ENCODE assay signal across 29 cellular contexts in genomic region chr15:84762840-84763572, GRCh38. TPM values are rescaled to one million over a fixed set of nuclear protein-coding genes. Genes with fewer than 3 reads are reported as not detected.
A peak's percentile ranks its signal among the peaks of the same experiment; 100 is the strongest.
DNase-seq lines count a peak whose midpoint lies in the region; ATAC-seq and TF ChIP-seq lines count a peak whose summit lies in the region.
"Had no signal": no experiment of that assay in that cellular context is flagged by ENCODE, and none has a peak within 500 bp of the region (broad histone marks: within the 10 kb centered on the region; RNA-seq: fewer than 3 reads in every experiment).

No MANE protein-coding gene starts in this region.

- no peak overlapping the region for H3K4me3 Mint-ChIP-seq in natural killer cell
- H3K4me3 Mint-ChIP-seq: activated CD8-positive, alpha-beta T cell treated with anti-CD3 and anti-CD28 coated beads, Interleukin-2, amount 10 ng/mL, durations not matched to agents 7 days and 5 days; activated naive CD4-positive, alpha-beta T cell treated with anti-CD3 and anti-CD28 coated beads, Interleukin-2, amount 50 U/mL, for 24 hours; CD8-positive, alpha-beta memory T cell; type B pancreatic cell had no signal

- no peak for ATAC-seq in heart left ventricle
- peak; percentile 27 for ATAC-seq in mucosa of descending colon
- ATAC-seq in HG03457 (IDR thresholded peaks at IDR 0.05; ENCODE audit: unreplicated experiment): no peak
- no peak for ATAC-seq in natural killer cell
- ATAC-seq: activated CD8-positive, alpha-beta T cell treated with anti-CD3 and anti-CD28 coated beads, Interleukin-2, amount 10 ng/mL, durations not matched to agents 7 days and 5 days; left ventricle myocardium superior had no signal

- TF ChIP-seq CTCF in cardiac muscle cell (IDR thresholded peaks at IDR 0.05; ENCODE audit: low read depth, low read length) (no peak), heart left ventricle (IDR thresholded peaks at IDR 0.05) (no peak), mucosa of descending colon (IDR thresholded peaks at IDR 0.05) (no peak), natural killer cell (IDR thresholded peaks at IDR 0.05) (no peak)

- H3K4me1 ChIP-seq in cardiac muscle cell (ENCODE audit: low read depth) (peaks cover 11% of the 10 kb centered on the region), heart left ventricle (peaks cover 8 to 73% (median 57%) of the 10 kb centered on the region in 12 donors), mucosa of descending colon (ENCODE audit: low read depth) (peaks cover 46% of the 10 kb centered on the region)
- H3K4me1 ChIP-seq: SJCRH30 had no signal

- no peaks in the 10 kb centered on the region for H3K9me3 Mint-ChIP-seq in natural killer cell
- H3K9me3 Mint-ChIP-seq: activated naive CD4-positive, alpha-beta T cell treated with anti-CD3 and anti-CD28 coated beads, Interleukin-2, amount 50 U/mL, for 24 hours; CD8-positive, alpha-beta memory T cell; type B pancreatic cell had no signal

- H3K4me1 Mint-ChIP-seq in natural killer cell: peaks cover 5 to 25% of the 10 kb centered on the region in 2 donors

- H3K36me3 ChIP-seq in cardiac muscle cell (peaks cover 11% of the 10 kb centered on the region), heart left ventricle (peaks cover 0 to 35% (median 30%) of the 10 kb centered on the region in 9 donors), mucosa of descending colon (ENCODE audit: low read depth) (no peaks in the 10 kb centered on the region)
- H3K36me3 ChIP-seq: colonic mucosa had no signal

- H3K27ac Mint-ChIP-seq in natural killer cell: no peak overlapping the region
- H3K27ac Mint-ChIP-seq: activated CD8-positive, alpha-beta T cell treated with anti-CD3 and anti-CD28 coated beads, Interleukin-2, amount 10 ng/mL, durations not matched to agents 7 days and 5 days; activated naive CD4-positive, alpha-beta T cell treated with anti-CD3 and anti-CD28 coated beads, Interleukin-2, amount 50 U/mL, for 24 hours; progenitor cell of endocrine pancreas had no signal

- H3K9me3 ChIP-seq in cardiac muscle cell (ENCODE audit: low read depth): no peaks in the 10 kb centered on the region
- no peaks in the 10 kb centered on the region for H3K9me3 ChIP-seq in heart left ventricle
- no peaks in the 10 kb centered on the region for H3K9me3 ChIP-seq in mucosa of descending colon
- H3K9me3 ChIP-seq: colonic mucosa, SJCRH30 had no signal

- no peaks in the 10 kb centered on the region for H3K36me3 Mint-ChIP-seq in natural killer cell

- H3K27me3 ChIP-seq in cardiac muscle cell (no peaks in the 10 kb centered on the region), heart left ventricle (no peaks in the 10 kb centered on the region)
- H3K27me3 ChIP-seq: colonic mucosa, SJCRH30 had no signal

- H3K4me3 ChIP-seq in cardiac muscle cell (no peak overlapping the region), heart left ventricle (no peak overlapping the region), mucosa of descending colon (no peak overlapping the region)
- H3K4me3 ChIP-seq: colonic mucosa, SJCRH30 had no signal

- H3K27ac ChIP-seq in cardiac muscle cell (peak overlapping the region; percentile 3), heart left ventricle (peak overlapping the region in 1 of 12 donors; percentile 40), substantia nigra (ENCODE audit: low read depth, low read length, poor library complexity, severe bottlenecking) (no peak overlapping the region)
- H3K27ac ChIP-seq: colonic mucosa, SJCRH30 had no signal

- H3K27me3 Mint-ChIP-seq in natural killer cell (ENCODE audit: low read depth in 2 of 2): no peaks in the 10 kb centered on the region
- H3K27me3 Mint-ChIP-seq: activated naive CD4-positive, alpha-beta T cell treated with anti-CD3 and anti-CD28 coated beads, Interleukin-2, amount 50 U/mL, for 24 hours; progenitor cell of endocrine pancreas; type B pancreatic cell had no signal

- DNase-seq in cardiac muscle cell (ENCODE audit: low read depth in 1 of 2, low spot score in 1 of 2) (no peak), heart left ventricle (no peak), amniotic epithelial cell (ENCODE audit: low read depth) (peak; percentile 19), mucosa of descending colon (no peak), substantia nigra (lab: John Stamatoyannopoulos, UW) (no peak), superior temporal gyrus (ENCODE audit: extremely low spot score) (no peak), natural killer cell (no peak)
- DNase-seq: activated CD4-positive, alpha-beta T cell treated with anti-CD3 and anti-CD28 coated beads for 4 hours; activated CD8-positive, alpha-beta T cell treated with anti-CD3 and anti-CD28 coated beads, Interleukin-2, amount 10 ng/mL, durations not matched to agents 7 days and 5 days; anterior cingulate cortex; CD8-positive, alpha-beta memory T cell; colonic mucosa; DMS 273 treated with DMSO at 0.1 percent for 48 hours; effector memory CD4-positive, alpha-beta T cell; H7; islet precursor cell; left ventricle myocardium superior; NCI-H1092; NCI-H1694; NCI-H446 treated with DMSO at 0.1 percent for 48 hours; NCI-H774; SJCRH30; stimulated activated CD4-positive, alpha-beta T cell treated with anti-CD3 and anti-CD28 coated beads, Interleukin-4, amount 100 ng/mL, for 4 hours; T-helper 9 cell; WERI-Rb-1 had no signal

- WGBS in heart left ventricle, 4 donors: 80 to 94% (median 85%) methylated on average over 3 of the region's 3 CpGs

- TF ChIP-seq POLR2A in heart left ventricle (IDR thresholded peaks at IDR 0.05): no peak

- intact Hi-C loops in heart left ventricle (cut with DNase I) (loop anchor here in 1 of 10 donors (5.0 kb wide), 1 partner anchor 284 kb away; no protein-coding TSS in a partner anchor), mucosa of descending colon (cut with DNase I, micrococcal nuclease) (no loop called here), natural killer cell (cut with micrococcal nuclease) (no loop called here)

RNA-seq across cellular contexts. Expression of gene ZNF592, which starts 14.6 kb away (rescaled TPM):
- total RNA-seq in cardiac muscle cell (16.0 and 19.2 TPM in 2 replicates), heart left ventricle (10 to 100 TPM; 16.8 to 28.6 (median 21.4) TPM), mucosa of descending colon (10 to 100 TPM; 29.4 to 35.3 (median 33.4) TPM), natural killer cell (10 to 100 TPM; 38.0 to 43.8 (median 39.1) TPM)
- polyA plus RNA-seq in cardiac muscle cell (8.1 and 22.9 TPM in 2 replicates), heart left ventricle (10 to 100 TPM in 1 of 2 donors, 1 to 10 TPM in 1; 9.7 to 21.2 TPM)

RNA-seq across cellular contexts. Expression of gene SEC11A, which starts 47.1 kb away (rescaled TPM):
- total RNA-seq in cardiac muscle cell (137 and 146 TPM in 2 replicates), heart left ventricle (10 to 100 TPM; 55.7 to 95.7 (median 73.0) TPM), mucosa of descending colon (100 to 1,000 TPM; 112 to 143 (median 119) TPM), natural killer cell (10 to 100 TPM; 78.7 to 89.3 (median 81.8) TPM)
- polyA plus RNA-seq in cardiac muscle cell (99.6 and 117 TPM in 2 replicates), heart left ventricle (100 to 1,000 TPM in 1 of 2 donors, 10 to 100 TPM in 1; 73.3 to 152 TPM)

RNA-seq across cellular contexts. Expression of gene ALPK3, which starts 54.1 kb away (rescaled TPM):
- total RNA-seq in cardiac muscle cell: 44.6 and 52.1 TPM in 2 replicates
- polyA plus RNA-seq in cardiac muscle cell: 16.6 and 19.2 TPM in 2 replicates
- 100 to 1,000 TPM in 8 of 9 donors, 10 to 100 TPM in 1; 82.2 to 258 (median 172) TPM for total RNA-seq in heart left ventricle
- polyA plus RNA-seq in heart left ventricle: 100 to 1,000 TPM; 110 to 144 TPM
- 10 to 100 TPM in 1 of 3 donors, 1 to 10 TPM in 2; 1.3 to 15.3 (median 1.9) TPM for total RNA-seq in mucosa of descending colon
- 1 to 10 TPM in 1 of 3 donors, under 1 TPM in 2; 0.35 to 1.1 (median 0.63) TPM for total RNA-seq in natural killer cell
